Comparison of ENCODE assay signal across 9 cellular contexts in the genomic region with DNA sequence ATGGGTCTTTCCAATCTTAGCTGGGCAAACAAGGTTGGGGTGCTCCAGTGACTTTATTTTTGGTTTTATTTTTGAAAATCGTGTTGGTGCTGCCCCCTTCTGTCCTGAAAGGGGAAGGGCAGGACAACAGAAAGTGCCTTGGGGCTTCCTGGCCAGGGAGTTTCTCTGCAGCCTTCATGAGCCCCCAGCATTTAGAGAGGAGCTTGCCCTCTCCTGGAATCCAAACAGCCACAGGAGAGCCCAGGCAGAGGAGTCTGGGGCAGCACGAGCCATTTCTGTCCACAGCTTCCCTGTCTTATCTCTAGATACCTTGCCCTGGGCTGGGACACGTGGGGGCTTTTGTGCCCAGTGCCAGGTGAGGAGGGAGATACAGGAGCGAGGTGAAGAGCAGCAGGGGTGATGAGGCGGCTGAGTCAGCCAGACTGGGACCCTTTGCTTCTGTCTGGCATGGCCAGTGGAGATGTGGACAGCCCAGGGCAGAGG. TPM values are rescaled to one million over a fixed set of nuclear protein-coding genes. Genes with fewer than 3 reads are reported as not detected.
DNase-seq lines count a peak whose midpoint lies in the region; ATAC-seq, FAIRE-seq and TF ChIP-seq lines count a peak whose summit lies in the region.
"Had no signal": no experiment of that assay in that cellular context is flagged by ENCODE, and none has a peak within 500 bp of the region (broad histone marks: within the 10 kb centered on the region; RNA-seq: fewer than 3 reads in every experiment).

No MANE protein-coding gene starts in this region.

- peaks cover 9% of the 10 kb centered on the region for H3K4me1 ChIP-seq in CD4-positive, CD25-positive, alpha-beta regulatory T cell (ENCODE audit: control insufficient read depth, insufficient read depth, low read length, poor library complexity, severe bottlenecking)
- peaks cover 3% of the 10 kb centered on the region; the same call in 1 of the 2 replicates for H3K4me1 ChIP-seq in Panc1 (ENCODE audit: control insufficient read depth, insufficient read depth, low read length)
- peaks cover 0 to 6% of the 10 kb centered on the region in 2 donors for H3K4me1 ChIP-seq in kidney (ENCODE audit: control insufficient read depth in 1 of 2, insufficient read depth in 1 of 2, low read depth in 1 of 2, low read length in 2 of 2)

- H3K9me3 Mint-ChIP-seq in CD4-positive, CD25-positive, alpha-beta regulatory T cell = no peaks in the 10 kb centered on the region
- no peaks in the 10 kb centered on the region for H3K9me3 Mint-ChIP-seq in stimulated activated naive CD8-positive, alpha-beta T cell treated with anti-CD3 and anti-CD28 coated beads, Interleukin-15, amount 100 ng/mL, for 72 hours

- no peak overlapping the region for H3K27ac Mint-ChIP-seq in CD4-positive, CD25-positive, alpha-beta regulatory T cell
- H3K27ac Mint-ChIP-seq in stimulated activated naive CD8-positive, alpha-beta T cell treated with anti-CD3 and anti-CD28 coated beads, Interleukin-15, amount 100 ng/mL, for 72 hours = no peak overlapping the region

- in situ Hi-C loops in Panc1 (cut with HindIII; ENCODE audit: low pct_unique_long_range_greater_than_20kb, low sequenced_read_pairs) (no loop called here), astrocyte of the spinal cord (cut with HindIII; ENCODE audit: low sequenced_read_pairs) (no loop called here)

- no peak overlapping the region for H3K9ac ChIP-seq in kidney (ENCODE audit: low read length in 2 of 2)

- no peaks in the 10 kb centered on the region for H3K27me3 Mint-ChIP-seq in CD4-positive, CD25-positive, alpha-beta regulatory T cell
- no peaks in the 10 kb centered on the region for H3K27me3 Mint-ChIP-seq in stimulated activated naive CD8-positive, alpha-beta T cell treated with anti-CD3 and anti-CD28 coated beads, Interleukin-15, amount 100 ng/mL, for 72 hours

- CTCF ChIA-PET in Panc1 (lab: Charles Lee) = no interaction called here

- H3K27me3 ChIP-seq in CD4-positive, CD25-positive, alpha-beta regulatory T cell (ENCODE audit: control insufficient read depth, insufficient read depth, low read length) = no peaks in the 10 kb centered on the region
- no peaks in the 10 kb centered on the region for H3K27me3 ChIP-seq in Panc1 (ENCODE audit: control insufficient read depth, insufficient read depth, low read length)
- H3K27me3 ChIP-seq: SJSA1 had no signal

- peaks cover 15% of the 10 kb centered on the region for H3K36me3 ChIP-seq in CD4-positive, CD25-positive, alpha-beta regulatory T cell (ENCODE audit: control insufficient read depth, insufficient read depth, low read length)
- H3K36me3 ChIP-seq in Panc1 (ENCODE audit: control insufficient read depth, insufficient read depth, low read length) (no peaks in the 10 kb centered on the region), kidney (ENCODE audit: control insufficient read depth in 1 of 2, insufficient read depth in 2 of 2, low read length in 2 of 2) (peaks cover 0 to 4% of the 10 kb centered on the region in 2 donors)
- H3K36me3 ChIP-seq: SJSA1 had no signal

- TF ChIP-seq CTCF in Panc1 (IDR thresholded peaks at IDR 0.05) = peak; percentile 85
- TF ChIP-seq CTCF in astrocyte of the spinal cord (IDR thresholded peaks at IDR 0.05; ENCODE audit: low read depth, low read length) = peak; percentile 87
- TF ChIP-seq CTCF in kidney (IDR thresholded peaks at IDR 0.05; ENCODE audit: borderline replicate concordance, extremely low read depth, insufficient read depth) = peak; percentile 77

- intact Hi-C loops in Panc1 (cut with micrococcal nuclease; ENCODE audit: unreplicated experiment) = loop anchor here (10.0 kb wide), 1 partner anchor 169 kb away; the partner anchor contains the start of genes C12orf57 and RNU7-1
- intact Hi-C loops in kidney (cut with DNase I) = no loop called here

- ATAC-seq in CD4-positive, CD25-positive, alpha-beta regulatory T cell (ENCODE audit: low read depth in 2 of 2) = peak; percentile 36 to 38
- no peak for ATAC-seq in Panc1
- peak; percentile 10 for ATAC-seq in stimulated activated naive CD8-positive, alpha-beta T cell treated with anti-CD3 and anti-CD28 coated beads, Interleukin-15, amount 100 ng/mL, for 72 hours
- no peak for ATAC-seq in HG02759 (IDR thresholded peaks at IDR 0.05; ENCODE audit: unreplicated experiment)

- no peak overlapping the region for H3K27ac ChIP-seq in CD4-positive, CD25-positive, alpha-beta regulatory T cell (ENCODE audit: insufficient read depth, low read length, poor library complexity, severe bottlenecking)
- H3K27ac ChIP-seq in Panc1 (ENCODE audit: low read length) (no peak overlapping the region), kidney (ENCODE audit: low read depth in 2 of 2, low read length in 2 of 2) (no peak overlapping the region)
- H3K27ac ChIP-seq: SJSA1 had no signal

- H3K4me3 Mint-ChIP-seq in CD4-positive, CD25-positive, alpha-beta regulatory T cell = peak overlapping the region in 1 of 4 donors; percentile 53
- H3K4me3 Mint-ChIP-seq in stimulated activated naive CD8-positive, alpha-beta T cell treated with anti-CD3 and anti-CD28 coated beads, Interleukin-15, amount 100 ng/mL, for 72 hours = no peak overlapping the region

- no TSS peak for BruUV-seq in Panc1 (replicated peaks; lab: Mats Ljungman, UMichigan)

- POLR2A ChIA-PET in Panc1 (lab: Charles Lee) = interaction anchor here (0.6 kb wide), 1 partner anchor 169 kb away, joined by 7 read pairs; the partner anchor contains the start of gene C12orf57

- H3K4me1 Mint-ChIP-seq in CD4-positive, CD25-positive, alpha-beta regulatory T cell = peaks cover 6 to 38% (median 16%) of the 10 kb centered on the region in 4 donors
- H3K4me1 Mint-ChIP-seq in stimulated activated naive CD8-positive, alpha-beta T cell treated with anti-CD3 and anti-CD28 coated beads, Interleukin-15, amount 100 ng/mL, for 72 hours = peaks cover 41% of the 10 kb centered on the region

- FAIRE-seq in kidney (lab: Jason Lieb, UNC) = no peak

- DNase-seq in CD4-positive, CD25-positive, alpha-beta regulatory T cell = peak; percentile 25 to 69 (median 65)
- DNase-seq in H4 (ENCODE audit: low spot score) (peak; percentile 33), Panc1 (ENCODE audit: low read depth, low spot score) (no peak), astrocyte of the spinal cord (ENCODE audit: low read depth, low spot score) (peak; percentile 39), kidney (no peak), putamen (ENCODE audit: low spot score) (no peak)
- peak; percentile 28 to 41 for DNase-seq in stimulated activated naive CD8-positive, alpha-beta T cell treated with anti-CD3 and anti-CD28 coated beads, Interleukin-15, amount 100 ng/mL, for 72 hours

- no peaks in the 10 kb centered on the region for H3K9me3 ChIP-seq in CD4-positive, CD25-positive, alpha-beta regulatory T cell (ENCODE audit: control insufficient read depth in 2 of 2, low read length in 2 of 2)
- no peaks in the 10 kb centered on the region for H3K9me3 ChIP-seq in Panc1 (ENCODE audit: control insufficient read depth, insufficient read depth, low read depth, low read length)
- H3K9me3 ChIP-seq in kidney (ENCODE audit: control insufficient read depth in 1 of 2, low read length in 2 of 2) = no peaks in the 10 kb centered on the region
- H3K9me3 ChIP-seq: SJSA1 had no signal

- no peak overlapping the region for H3K4me3 ChIP-seq in CD4-positive, CD25-positive, alpha-beta regulatory T cell (ENCODE audit: low read depth, low read length)
- H3K4me3 ChIP-seq in Panc1 (ENCODE audit: low read depth in 2 of 2, low read length in 2 of 2) (no peak overlapping the region), astrocyte of the spinal cord (ENCODE audit: low read depth, low read length) (no peak overlapping the region), kidney (ENCODE audit: low read length in 2 of 2) (no peak overlapping the region)
- H3K4me3 ChIP-seq: SJSA1 had no signal

- peaks cover 12% of the 10 kb centered on the region for H3K36me3 Mint-ChIP-seq in CD4-positive, CD25-positive, alpha-beta regulatory T cell

RNA-seq across cellular contexts. Expression of gene C1RL, which starts 4.4 kb away (rescaled TPM):
- 21.0 TPM for total RNA-seq in CD4-positive, CD25-positive, alpha-beta regulatory T cell
- polyA plus RNA-seq in CD4-positive, CD25-positive, alpha-beta regulatory T cell = 10 to 100 TPM in 1 of 4 donors, 1 to 10 TPM in 3; 6.0 to 10.8 (median 7.8) TPM
- 21.4 and 46.4 TPM in 2 replicates for total RNA-seq in H4 (2014; rRNA removed; shearing (Covaris generic))
- 10.7 TPM for total RNA-seq in Panc1 (2021; ENCODE audit: unreplicated experiment)
- 6.9 TPM for polyA plus RNA-seq in Panc1 (2012; ENCODE audit: insufficient read length)
- total RNA-seq in kidney = 147 TPM
- 25.2 TPM for polyA plus RNA-seq in kidney (ENCODE audit: insufficient read depth, low read depth, low replicate concordance)

RNA-seq across cellular contexts. Expression of gene RBP5, which starts 15.3 kb away (rescaled TPM):
- total RNA-seq in CD4-positive, CD25-positive, alpha-beta regulatory T cell = not detected
- polyA plus RNA-seq in CD4-positive, CD25-positive, alpha-beta regulatory T cell = not detected
- total RNA-seq in H4 (2014; rRNA removed; shearing (Covaris generic)) = 0.88 TPM in 1 of 2 replicates, not detected in the other
- not detected for total RNA-seq in Panc1 (2021; ENCODE audit: unreplicated experiment)
- 1.3 TPM for polyA plus RNA-seq in Panc1 (2012; ENCODE audit: insufficient read length)
- 74.6 TPM for total RNA-seq in kidney
- 609 TPM for polyA plus RNA-seq in kidney (ENCODE audit: insufficient read depth, low read depth, low replicate concordance)
- total RNA-seq: SJSA1 had no signal

RNA-seq across cellular contexts. Expression of gene CLSTN3, which starts 16.7 kb away (rescaled TPM):
- total RNA-seq in CD4-positive, CD25-positive, alpha-beta regulatory T cell = 64.9 TPM
- polyA plus RNA-seq in CD4-positive, CD25-positive, alpha-beta regulatory T cell = 1 to 10 TPM; 2.2 to 4.1 (median 3.6) TPM
- total RNA-seq in H4 (2014; rRNA removed; shearing (Covaris generic)) = 40.1 and 60.6 TPM in 2 replicates
- total RNA-seq in Panc1 (2021; ENCODE audit: unreplicated experiment) (5.9 TPM), kidney (64.2 TPM)
- polyA plus RNA-seq in Panc1 (2012; ENCODE audit: insufficient read length) = 13.7 TPM
- 33.0 TPM for polyA plus RNA-seq in kidney (ENCODE audit: insufficient read depth, low read depth, low replicate concordance)

RNA-seq across cellular contexts. Expression of gene C1R, which starts 21.2 kb away (rescaled TPM):
- total RNA-seq in CD4-positive, CD25-positive, alpha-beta regulatory T cell = 4.6 TPM
- polyA plus RNA-seq in CD4-positive, CD25-positive, alpha-beta regulatory T cell = 1 to 10 TPM; 1.4 to 3.2 (median 2.1) TPM
- total RNA-seq in H4 (2014; rRNA removed; shearing (Covaris generic)) = 71.4 and 104 TPM in 2 replicates
- 1.3 TPM for total RNA-seq in Panc1 (2021; ENCODE audit: unreplicated experiment)
- 1.8 TPM for polyA plus RNA-seq in Panc1 (2012; ENCODE audit: insufficient read length)
- 514 TPM for total RNA-seq in kidney
- polyA plus RNA-seq in kidney (ENCODE audit: insufficient read depth, low read depth, low replicate concordance) = 183 TPM

RNA-seq across cellular contexts. Expression of gene C1S, which starts 52.9 kb away (rescaled TPM):
- 5.7 TPM for total RNA-seq in CD4-positive, CD25-positive, alpha-beta regulatory T cell
- not detected for polyA plus RNA-seq in CD4-positive, CD25-positive, alpha-beta regulatory T cell
- 72.4 and 88.1 TPM in 2 replicates for total RNA-seq in H4 (2014; rRNA removed; shearing (Covaris generic))
- total RNA-seq in Panc1 (2021; ENCODE audit: unreplicated experiment) (1.8 TPM), kidney (402 TPM)
- polyA plus RNA-seq in Panc1 (2012; ENCODE audit: insufficient read length) = 1.4 TPM
- polyA plus RNA-seq in kidney (ENCODE audit: insufficient read depth, low read depth, low replicate concordance) = 81.2 TPM

Comparison
In these comparisons a context has a peak if more than half of its experiments do, and no peak if none do; other contexts are left out.
1. ATAC-seq: peak in CD4-positive, CD25-positive, alpha-beta regulatory T cell (2 of 2) and stimulated activated naive CD8-positive, alpha-beta T cell treated with anti-CD3 and anti-CD28 coated beads, Interleukin-15, amount 100 ng/mL, for 72 hours (single experiment); none in Panc1 (single experiment) and HG02759 (single experiment).
2. DNase-seq: peak in CD4-positive, CD25-positive, alpha-beta regulatory T cell (3 of 3), H4 (single experiment), astrocyte of the spinal cord (single experiment) and stimulated activated naive CD8-positive, alpha-beta T cell treated with anti-CD3 and anti-CD28 coated beads, Interleukin-15, amount 100 ng/mL, for 72 hours (2 of 2); none in Panc1 (single experiment), kidney (single experiment) and putamen (single experiment).
3. RNA of gene RBP5, which starts 15.3 kb away (total RNA-seq): 74.6 TPM in kidney (single experiment); not detected in CD4-positive, CD25-positive, alpha-beta regulatory T cell (single experiment), not detected in Panc1 (single experiment) and 0.88 TPM in H4; every median in the first group is over 10 times any median in the second.
4. Peak in every context shown above with its lines, with median percentiles within 50 percentile points of each other: CTCF ChIP-seq.